38 cellular contexts compared by ENCODE assay signal in the genomic region with DNA sequence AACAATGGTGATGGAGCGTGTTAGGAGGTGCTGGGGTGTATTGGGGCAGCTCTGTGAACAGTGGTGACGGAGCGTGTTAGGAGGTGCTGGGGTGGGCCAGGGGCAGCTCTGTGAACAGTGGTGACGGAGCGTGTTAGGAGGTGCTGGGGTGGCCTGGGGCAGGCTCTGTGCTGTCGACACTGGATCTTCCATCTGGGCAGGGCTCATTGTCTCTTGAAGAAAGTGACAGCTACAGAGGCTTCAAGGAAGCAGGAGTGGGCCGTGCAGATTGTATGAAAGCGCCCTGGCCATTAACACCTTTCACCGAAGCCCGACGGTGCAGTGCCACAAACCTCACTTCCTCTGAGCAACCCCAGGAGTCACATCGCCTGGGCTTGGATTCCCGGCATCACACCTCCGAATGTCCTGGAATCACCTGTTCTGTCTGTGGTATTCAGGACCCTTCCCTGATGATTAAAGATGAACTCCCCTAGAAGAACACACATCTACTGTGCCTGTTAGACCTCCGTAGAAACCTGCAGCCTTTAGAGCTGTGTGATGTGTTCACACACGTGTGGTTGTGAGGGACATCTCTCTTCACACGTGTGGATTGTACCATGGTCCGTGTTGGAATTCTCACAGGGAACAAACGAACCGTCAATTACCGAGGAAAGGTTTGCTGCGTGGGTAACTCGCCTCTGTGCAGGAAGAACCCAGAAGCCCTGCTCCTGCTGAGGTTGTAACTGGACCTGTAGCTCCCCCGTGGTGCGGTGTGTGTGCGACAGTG.
"Had no signal": no experiment of that assay in that cellular context is flagged by ENCODE, and none has a peak within 500 bp of the region (broad histone marks: within the 10 kb centered on the region; RNA-seq: fewer than 3 reads in every experiment).

No MANE protein-coding gene starts in this region.

- H3K27ac ChIP-seq: ascending aorta, cardiac muscle cell, WERI-Rb-1 had no signal

- H3K4me1 ChIP-seq: ascending aorta had no signal

- H3K4me3 Mint-ChIP-seq: activated CD4-positive, alpha-beta memory T cell treated with anti-CD3 and anti-CD28 coated beads, Interleukin-2, amount 10 ng/mL, durations not matched to agents 7 days and 5 days; activated CD4-positive, alpha-beta T cell treated with anti-CD3 and anti-CD28 coated beads for 36 hours; activated CD4-positive, alpha-beta T cell treated with anti-CD3 and anti-CD28 coated beads, Interleukin-2, amount 10 ng/mL, durations not matched to agents 7 days and 5 days; activated CD8-positive, alpha-beta memory T cell treated with anti-CD3 and anti-CD28 coated beads, Interleukin-2, amount 10 ng/mL, durations not matched to agents 7 days and 5 days; activated CD8-positive, alpha-beta T cell treated with anti-CD3 and anti-CD28 coated beads, Interleukin-2, amount 10 ng/mL, durations not matched to agents 7 days and 5 days; activated naive CD4-positive, alpha-beta T cell treated with anti-CD3 and anti-CD28 coated beads, Interleukin-2, amount 10 ng/mL, durations not matched to agents 7 days and 5 days; activated naive CD4-positive, alpha-beta T cell treated with anti-CD3 and anti-CD28 coated beads, Interleukin-2, amount 50 U/mL, for 24 hours; activated naive CD8-positive, alpha-beta T cell; activated naive CD8-positive, alpha-beta T cell treated with anti-CD3 and anti-CD28 coated beads, Interleukin-2, amount 10 ng/mL, durations not matched to agents 7 days and 5 days; activated naive CD8-positive, alpha-beta T cell treated with anti-CD3 and anti-CD28 coated beads, Interleukin-2, amount 50 U/mL, for 24 hours; activated T-cell treated with anti-CD3 and anti-CD28 coated beads, Interleukin-2, amount 50 U/mL, for 24 hours; brain; central memory CD8-positive, alpha-beta T cell; T-helper 1 cell treated with Interleukin-12 subunit alpha and Interleukin-12 subunit beta and Interleukin-4 antibody, amounts not matched to agents 30 μg/mL and 1 μg/mL, for 36 hours; T-helper 2 cell treated with Interferon-gamma antibody and Interleukin-4, amounts not matched to agents 5 μg/mL and 100 μg/mL, for 36 hours; WTC11 had no signal

- DNase-seq: activated CD4-positive, alpha-beta memory T cell treated with anti-CD3 and anti-CD28 coated beads, Interleukin-2, amount 10 ng/mL, durations not matched to agents 7 days and 5 days; activated CD4-positive, alpha-beta T cell treated with anti-CD3 and anti-CD28 coated beads for 1 hour; activated CD4-positive, alpha-beta T cell treated with anti-CD3 and anti-CD28 coated beads for 36 hours; activated CD4-positive, alpha-beta T cell treated with anti-CD3 and anti-CD28 coated beads for 48 hours; activated CD4-positive, alpha-beta T cell treated with anti-CD3 and anti-CD28 coated beads, Interleukin-2, amount 10 ng/mL, durations not matched to agents 7 days and 5 days; activated CD4-positive, alpha-beta T cell treated with anti-CD3 and anti-CD28 coated beads, Interleukin-2, amount 50 U/mL, for 48 hours; activated CD4-positive, CD25-positive, alpha-beta regulatory T cell; activated CD8-positive, alpha-beta memory T cell treated with anti-CD3 and anti-CD28 coated beads, Interleukin-2, amount 10 ng/mL, durations not matched to agents 7 days and 5 days; activated CD8-positive, alpha-beta memory T cell treated with anti-CD3 and anti-CD28 coated beads, Interleukin-2, amount 50 U/mL, for 48 hours; activated CD8-positive, alpha-beta T cell treated with anti-CD3 and anti-CD28 coated beads, Interleukin-2, amount 10 ng/mL, durations not matched to agents 7 days and 5 days; activated effector memory CD4-positive, alpha-beta T cell treated with Interleukin-2 at 50 U/mL for 16 hours; activated gamma-delta T cell; activated naive CD4-positive, alpha-beta T cell treated with anti-CD3 and anti-CD28 coated beads, Interleukin-2, amount 10 ng/mL, durations not matched to agents 7 days and 5 days; activated naive CD4-positive, alpha-beta T cell treated with Interleukin-2 at 50 U/mL for 16 hours; activated naive CD8-positive, alpha-beta T cell treated with anti-CD3 and anti-CD28 coated beads, Interleukin-2, amount 10 ng/mL, durations not matched to agents 7 days and 5 days; activated naive CD8-positive, alpha-beta T cell treated with anti-CD3 and anti-CD28 coated beads, Interleukin-2, amount 50 U/mL, for 24 hours; activated T-cell treated with anti-CD3 and anti-CD28 coated beads, Interleukin-2, amount 50 U/mL, for 24 hours; activated T-cell treated with anti-CD3 and anti-CD28 coated beads, Interleukin-2, amount 50 U/mL, for 48 hours; amygdala; anterior cingulate cortex; caudate nucleus; cerebellar nuclear complex; T-helper 1 cell; T-helper 2 cell; T-helper 9 cell; WERI-Rb-1 had no signal

- H3K27ac Mint-ChIP-seq: activated CD4-positive, alpha-beta memory T cell treated with anti-CD3 and anti-CD28 coated beads, Interleukin-2, amount 10 ng/mL, durations not matched to agents 7 days and 5 days; activated CD4-positive, alpha-beta T cell treated with anti-CD3 and anti-CD28 coated beads for 36 hours; activated CD4-positive, alpha-beta T cell treated with anti-CD3 and anti-CD28 coated beads, Interleukin-2, amount 10 ng/mL, durations not matched to agents 7 days and 5 days; activated CD8-positive, alpha-beta memory T cell treated with anti-CD3 and anti-CD28 coated beads, Interleukin-2, amount 10 ng/mL, durations not matched to agents 7 days and 5 days; activated CD8-positive, alpha-beta T cell treated with anti-CD3 and anti-CD28 coated beads, Interleukin-2, amount 10 ng/mL, durations not matched to agents 7 days and 5 days; activated naive CD4-positive, alpha-beta T cell treated with anti-CD3 and anti-CD28 coated beads, Interleukin-2, amount 10 ng/mL, durations not matched to agents 7 days and 5 days; activated naive CD4-positive, alpha-beta T cell treated with anti-CD3 and anti-CD28 coated beads, Interleukin-2, amount 50 U/mL, for 24 hours; activated naive CD8-positive, alpha-beta T cell; activated naive CD8-positive, alpha-beta T cell treated with anti-CD3 and anti-CD28 coated beads, Interleukin-2, amount 50 U/mL, for 24 hours; activated T-cell treated with anti-CD3 and anti-CD28 coated beads, Interleukin-2, amount 50 U/mL, for 24 hours; activated T-helper 2 cell treated with anti-CD3 and anti-CD28 coated beads, Interferon-gamma antibody, Interleukin-2, Interleukin-4, amounts not matched to agents 10 μg/mL and 5 μg/mL and 100 μg/mL, durations not matched to agents 14 hours and 24 hours and 36 hours; T-helper 1 cell treated with Interleukin-12 subunit alpha and Interleukin-12 subunit beta and Interleukin-4 antibody, amounts not matched to agents 30 μg/mL and 1 μg/mL, for 36 hours; T-helper 2 cell treated with Interferon-gamma antibody and Interleukin-4, amounts not matched to agents 5 μg/mL and 100 μg/mL, for 36 hours; WTC11 had no signal

- H3K4me3 ChIP-seq: ascending aorta, cardiac muscle cell had no signal

- H3K4me1 Mint-ChIP-seq: activated CD4-positive, alpha-beta T cell treated with anti-CD3 and anti-CD28 coated beads for 36 hours; activated CD4-positive, alpha-beta T cell treated with anti-CD3 and anti-CD28 coated beads, Interleukin-2, amount 10 ng/mL, durations not matched to agents 7 days and 5 days; activated CD8-positive, alpha-beta memory T cell treated with anti-CD3 and anti-CD28 coated beads, Interleukin-2, amount 10 ng/mL, durations not matched to agents 7 days and 5 days; activated naive CD4-positive, alpha-beta T cell treated with anti-CD3 and anti-CD28 coated beads, Interleukin-2, amount 10 ng/mL, durations not matched to agents 7 days and 5 days; activated naive CD4-positive, alpha-beta T cell treated with anti-CD3 and anti-CD28 coated beads, Interleukin-2, amount 50 U/mL, for 24 hours; activated naive CD8-positive, alpha-beta T cell treated with anti-CD3 and anti-CD28 coated beads, Interleukin-2, amount 10 ng/mL, durations not matched to agents 7 days and 5 days; activated naive CD8-positive, alpha-beta T cell treated with anti-CD3 and anti-CD28 coated beads, Interleukin-2, amount 50 U/mL, for 24 hours had no signal

- H3K36me3 ChIP-seq: ascending aorta, cardiac muscle cell, WERI-Rb-1 had no signal

- H3K9me3 Mint-ChIP-seq: activated CD4-positive, alpha-beta memory T cell treated with anti-CD3 and anti-CD28 coated beads, Interleukin-2, amount 10 ng/mL, durations not matched to agents 7 days and 5 days; activated CD4-positive, alpha-beta T cell treated with anti-CD3 and anti-CD28 coated beads, Interleukin-2, amount 10 ng/mL, durations not matched to agents 7 days and 5 days; activated naive CD4-positive, alpha-beta T cell treated with anti-CD3 and anti-CD28 coated beads, Interleukin-2, amount 10 ng/mL, durations not matched to agents 7 days and 5 days; activated naive CD4-positive, alpha-beta T cell treated with anti-CD3 and anti-CD28 coated beads, Interleukin-2, amount 50 U/mL, for 24 hours; activated naive CD8-positive, alpha-beta T cell treated with anti-CD3 and anti-CD28 coated beads, Interleukin-2, amount 10 ng/mL, durations not matched to agents 7 days and 5 days; activated naive CD8-positive, alpha-beta T cell treated with anti-CD3 and anti-CD28 coated beads, Interleukin-2, amount 50 U/mL, for 24 hours; activated T-cell treated with anti-CD3 and anti-CD28 coated beads, Interleukin-2, amount 50 U/mL, for 24 hours; activated T-helper 2 cell treated with anti-CD3 and anti-CD28 coated beads, Interferon-gamma antibody, Interleukin-2, Interleukin-4, amounts not matched to agents 10 μg/mL and 5 μg/mL and 100 μg/mL, durations not matched to agents 14 hours and 24 hours and 36 hours; central memory CD8-positive, alpha-beta T cell; T-helper 1 cell treated with Interleukin-12 subunit alpha and Interleukin-12 subunit beta and Interleukin-4 antibody, amounts not matched to agents 30 μg/mL and 1 μg/mL, for 36 hours; T-helper 2 cell treated with Interferon-gamma antibody and Interleukin-4, amounts not matched to agents 5 μg/mL and 100 μg/mL, for 36 hours; WTC11 had no signal

- H3K36me3 Mint-ChIP-seq: activated CD8-positive, alpha-beta memory T cell treated with anti-CD3 and anti-CD28 coated beads, Interleukin-2, amount 10 ng/mL, durations not matched to agents 7 days and 5 days; activated naive CD4-positive, alpha-beta T cell treated with anti-CD3 and anti-CD28 coated beads, Interleukin-2, amount 10 ng/mL, durations not matched to agents 7 days and 5 days; activated naive CD4-positive, alpha-beta T cell treated with anti-CD3 and anti-CD28 coated beads, Interleukin-2, amount 50 U/mL, for 24 hours; activated naive CD8-positive, alpha-beta T cell; activated naive CD8-positive, alpha-beta T cell treated with anti-CD3 and anti-CD28 coated beads, Interleukin-2, amount 10 ng/mL, durations not matched to agents 7 days and 5 days; brain; WTC11 had no signal

- H3K27me3 ChIP-seq: ascending aorta, cardiac muscle cell had no signal

- ATAC-seq: activated CD4-positive, alpha-beta T cell treated with anti-CD3 and anti-CD28 coated beads for 36 hours; activated CD4-positive, CD25-positive, alpha-beta regulatory T cell treated with anti-CD3 and anti-CD28 coated beads, Interleukin-2, amount 50 U/mL, for 24 hours; activated CD8-positive, alpha-beta memory T cell treated with anti-CD3 and anti-CD28 coated beads, Interleukin-2, amount 10 ng/mL, durations not matched to agents 7 days and 5 days; activated CD8-positive, alpha-beta T cell treated with anti-CD3 and anti-CD28 coated beads, Interleukin-2, amount 10 ng/mL, durations not matched to agents 7 days and 5 days; activated naive CD8-positive, alpha-beta T cell treated with anti-CD3 and anti-CD28 coated beads, Interleukin-2, amount 50 U/mL, for 24 hours; WTC11 had no signal

- FAIRE-seq: TTC549 had no signal

- H3K9me3 ChIP-seq: ascending aorta had no signal

- H3K27me3 Mint-ChIP-seq: activated CD4-positive, alpha-beta memory T cell treated with anti-CD3 and anti-CD28 coated beads, Interleukin-2, amount 10 ng/mL, durations not matched to agents 7 days and 5 days; activated CD4-positive, alpha-beta T cell treated with anti-CD3 and anti-CD28 coated beads, Interleukin-2, amount 10 ng/mL, durations not matched to agents 7 days and 5 days; activated CD8-positive, alpha-beta memory T cell treated with anti-CD3 and anti-CD28 coated beads, Interleukin-2, amount 10 ng/mL, durations not matched to agents 7 days and 5 days had no signal
